Comparison of ENCODE assay signal across 8 cellular contexts in genomic region chr11:103202048-103202651, GRCh38.
DNase-seq lines count a peak whose midpoint lies in the region; ATAC-seq and TF ChIP-seq lines count a peak whose summit lies in the region.

No MANE protein-coding gene starts in this region.

- DNase-seq in Daoy (ENCODE audit: low read depth) (peak; percentile 13), WTC11 (ENCODE audit: low spot score) (no peak), left lobe of liver (ENCODE audit: low spot score) (no peak), cerebellar nuclear complex (lab: John Stamatoyannopoulos, UW) (no peak), activated gamma-delta T cell treated with Interleukin-2 at 50 U/mL for 16 hours (no peak)
- DNase-seq in stimulated activated naive B cell treated with anti-CD40 and anti-IgM and Interleukin-4, amounts not matched to agents 10 μg/mL and 1 μg/mL and 100 μg/mL, for 72 hours, result no peak

- ATAC-seq in WTC11 (peak; percentile 51; the same call in 1 of the 2 replicates), left lobe of liver (peak; percentile 74), HG02763 (IDR thresholded peaks at IDR 0.05; ENCODE audit: unreplicated experiment) (no peak)
- no peak for ATAC-seq in stimulated activated naive B cell treated with anti-CD40 and anti-IgM and Interleukin-4, amounts not matched to agents 10 μg/mL and 1 μg/mL and 100 μg/mL, for 72 hours (replicated peaks)

- POLR2A ChIA-PET in WTC11 (lab: Charles Lee), result no interaction called here

- H3K4me3 Mint-ChIP-seq in WTC11, result no peak overlapping the region
- no peak overlapping the region for H3K4me3 Mint-ChIP-seq in stimulated activated naive B cell treated with anti-CD40 and anti-IgM and Interleukin-4, amounts not matched to agents 10 μg/mL and 1 μg/mL and 100 μg/mL, for 72 hours

- H3K4me1 Mint-ChIP-seq in WTC11, result no peaks in the 10 kb centered on the region
- H3K4me1 Mint-ChIP-seq in stimulated activated naive B cell treated with anti-CD40 and anti-IgM and Interleukin-4, amounts not matched to agents 10 μg/mL and 1 μg/mL and 100 μg/mL, for 72 hours, result no peaks in the 10 kb centered on the region

- H3K36me3 Mint-ChIP-seq in WTC11, result peaks cover 10% of the 10 kb centered on the region
- H3K36me3 Mint-ChIP-seq in stimulated activated naive B cell treated with anti-CD40 and anti-IgM and Interleukin-4, amounts not matched to agents 10 μg/mL and 1 μg/mL and 100 μg/mL, for 72 hours, result no peaks in the 10 kb centered on the region

- H3K27ac Mint-ChIP-seq in WTC11, result no peak overlapping the region
- no peak overlapping the region for H3K27ac Mint-ChIP-seq in stimulated activated naive B cell treated with anti-CD40 and anti-IgM and Interleukin-4, amounts not matched to agents 10 μg/mL and 1 μg/mL and 100 μg/mL, for 72 hours

- CTCF ChIA-PET in WTC11 (lab: Charles Lee), result interaction anchor here (0.7 kb wide), 1 partner anchor 42 kb away, joined by 3 read pairs; no protein-coding TSS in a partner anchor

- no peaks in the 10 kb centered on the region for H3K9me3 Mint-ChIP-seq in WTC11
- no peaks in the 10 kb centered on the region for H3K9me3 Mint-ChIP-seq in stimulated activated naive B cell treated with anti-CD40 and anti-IgM and Interleukin-4, amounts not matched to agents 10 μg/mL and 1 μg/mL and 100 μg/mL, for 72 hours

- H3K27me3 Mint-ChIP-seq in WTC11 (ENCODE audit: low read depth), result no peaks in the 10 kb centered on the region
- no peaks in the 10 kb centered on the region for H3K27me3 Mint-ChIP-seq in stimulated activated naive B cell treated with anti-CD40 and anti-IgM and Interleukin-4, amounts not matched to agents 10 μg/mL and 1 μg/mL and 100 μg/mL, for 72 hours

- TF ChIP-seq CTCF in LNCAP (IDR thresholded peaks at IDR 0.05) (peak; percentile 77), WTC11 (IDR thresholded peaks at IDR 0.05) (no peak)

TF ChIP-seq in WTC11, 78 proteins besides CTCF, POLR2A, EP300 and RAD21:
- TF ChIP-seq ZNF121 (CRISPR knock-in tag; IDR thresholded peaks at IDR 0.05), result no peak
- no peak for TF ChIP-seq IRF1 (CRISPR knock-in tag; IDR thresholded peaks at IDR 0.05)
- TF ChIP-seq NFE2L1 (CRISPR knock-in tag; IDR thresholded peaks at IDR 0.05), result no peak
- TF ChIP-seq E2F5 (CRISPR knock-in tag; IDR thresholded peaks at IDR 0.05), result no peak
- TF ChIP-seq CREM (CRISPR knock-in tag; IDR thresholded peaks at IDR 0.05), result no peak
- no peak for TF ChIP-seq E2F4 (CRISPR knock-in tag; IDR thresholded peaks at IDR 0.05; ENCODE audit: borderline replicate concordance, low read depth)
- no peak for TF ChIP-seq MLX (CRISPR knock-in tag; IDR thresholded peaks at IDR 0.05)
- TF ChIP-seq ELF4 (CRISPR knock-in tag; IDR thresholded peaks at IDR 0.05; ENCODE audit: low read depth), result no peak
- TF ChIP-seq HMGA2 (CRISPR knock-in tag; IDR thresholded peaks at IDR 0.05), result no peak
- TF ChIP-seq MXD4 (CRISPR knock-in tag; IDR thresholded peaks at IDR 0.05; ENCODE audit: borderline replicate concordance), result no peak

Comparison
In these comparisons a context has a peak if more than half of its experiments do, and no peak if none do; other contexts are left out.
1. ATAC-seq: peak in WTC11 (single experiment) and left lobe of liver (single experiment); none in HG02763 (single experiment) and stimulated activated naive B cell treated with anti-CD40 and anti-IgM and Interleukin-4, amounts not matched to agents 10 μg/mL and 1 μg/mL and 100 μg/mL, for 72 hours (0 of 2).